Comparison of ENCODE assay signal across 11 cellular contexts in genomic region chr11:47257178-47257517, GRCh38. TPM values are rescaled to one million over a fixed set of nuclear protein-coding genes. Genes with fewer than 3 reads are reported as not detected.
DNase-seq lines count a peak whose midpoint lies in the region; ATAC-seq and TF ChIP-seq lines count a peak whose summit lies in the region.
"Had no signal": no experiment of that assay in that cellular context is flagged by ENCODE, and none has a peak within 500 bp of the region (broad histone marks: within the 10 kb centered on the region; RNA-seq: fewer than 3 reads in every experiment).

No MANE protein-coding gene starts in this region.

- peak overlapping the region; percentile 67 for H2BK120ac ChIP-seq in neuronal stem cell (ENCODE audit: low read depth, low read length)

- 58% methylated on average over 2 of the region's 2 CpGs for WGBS in esophagus muscularis mucosa
- WGBS in neuronal stem cell (ENCODE audit: extremely low coverage in 2 of 2, insufficient read length in 2 of 2, insufficient replicate concordance in 1 of 2), 2 donors, result no CpG with 5 or more reads among the region's 2 CpGs

- H3K27me3 ChIP-seq in left ventricle myocardium inferior (ENCODE audit: low read depth), result no peaks in the 10 kb centered on the region
- H3K27me3 ChIP-seq in esophagus muscularis mucosa, result no peaks in the 10 kb centered on the region
- H3K27me3 ChIP-seq in neuronal stem cell (ENCODE audit: control insufficient read depth in 3 of 3, insufficient read depth in 3 of 3, low read depth in 1 of 3, low read length in 3 of 3), result no peaks in the 10 kb centered on the region
- H3K27me3 ChIP-seq in vagina, result no peaks in the 10 kb centered on the region

- intact Hi-C loops in left ventricle myocardium inferior (cut with micrococcal nuclease) (no loop called here), left cardiac atrium (cut with DNase I) (loop anchor here (5.0 kb wide), 2 partner anchors 70 to 80 kb away; partner anchors contain the start of genes ARFGAP2 (in 1 of the 2) and PACSIN3 (in 1 of the 2)), esophagus muscularis mucosa (cut with DNase I) (no loop called here), vagina (cut with DNase I) (loop anchor here (5.0 kb wide), 2 partner anchors 40 to 80 kb away; partner anchors contain the start of gene ARFGAP2)

- no peak for ATAC-seq in left cardiac atrium

- H3K9me3 ChIP-seq in left ventricle myocardium inferior (replicated peaks), result no peaks in the 10 kb centered on the region
- no peaks in the 10 kb centered on the region for H3K9me3 ChIP-seq in esophagus muscularis mucosa
- no peaks in the 10 kb centered on the region for H3K9me3 ChIP-seq in neuronal stem cell (replicated peaks in 1 of 2; ENCODE audit: control insufficient read depth in 2 of 2, insufficient read depth in 1 of 2, low read depth in 1 of 2, low read length in 2 of 2)
- H3K9me3 ChIP-seq in vagina, result no peaks in the 10 kb centered on the region

- H3K36me3 ChIP-seq in left ventricle myocardium inferior (peaks cover 7% of the 10 kb centered on the region), esophagus muscularis mucosa (peaks cover 0 to 17% (median 5%) of the 10 kb centered on the region in 4 donors), neuronal stem cell (replicated peaks in 1 of 2; ENCODE audit: control insufficient read depth in 2 of 2, insufficient read depth in 2 of 2, low read length in 2 of 2) (peaks cover 0 to 4% of the 10 kb centered on the region in 2 donors), vagina (peaks cover 0 to 4% of the 10 kb centered on the region in 2 donors)

- H3K9ac ChIP-seq in neuronal stem cell (ENCODE audit: low read depth, low read length, poor library complexity), result peak overlapping the region; percentile 80

- H4K8ac ChIP-seq in neuronal stem cell (ENCODE audit: low read depth, low read length), result no peak overlapping the region

- peak overlapping the region; percentile 86 for H2AK5ac ChIP-seq in neuronal stem cell (ENCODE audit: low read depth, low read length)

- TF ChIP-seq POLR2A in esophagus muscularis mucosa (IDR thresholded peaks at IDR 0.05; ENCODE audit: low read depth), result no peak
- TF ChIP-seq POLR2A in vagina (IDR thresholded peaks at IDR 0.05), result no peak

- peaks cover 5% of the 10 kb centered on the region for H3K79me1 ChIP-seq in neuronal stem cell (ENCODE audit: low read depth, low read length)

- peak overlapping the region; percentile 18 for H3K4ac ChIP-seq in neuronal stem cell (ENCODE audit: low read length)

- peak overlapping the region; percentile 64 for H2BK15ac ChIP-seq in neuronal stem cell (ENCODE audit: low read length)

- DNase-seq in left ventricle myocardium inferior (no peak), left cardiac atrium (no peak), esophagus muscularis mucosa (ENCODE audit: extremely low spot score) (no peak), neuronal stem cell (ENCODE audit: low spot score) (no peak), vagina (ENCODE audit: extremely low spot score in 2 of 2) (no peak), T-helper 2 cell (no peak), hippocampal formation (lab: John Stamatoyannopoulos, UW) (no peak)
- DNase-seq in stimulated activated CD4-positive, alpha-beta T cell treated with anti-CD3 and anti-CD28 coated beads, Interleukin-4, amount 100 ng/mL, for 1 hour, result no peak
- DNase-seq: activated CD4-positive, alpha-beta memory T cell treated with anti-CD3 and anti-CD28 coated beads, Interleukin-2, amount 10 ng/mL, durations not matched to agents 7 days and 5 days; amniotic stem cell; MM.1S had no signal

- H4K91ac ChIP-seq in neuronal stem cell (ENCODE audit: low read depth, low read length, poor library complexity), result no peak overlapping the region

- peak overlapping the region; percentile 64 for H3K4me3 ChIP-seq in left ventricle myocardium inferior
- peak overlapping the region; percentile 41 to 53 (median 45) for H3K4me3 ChIP-seq in esophagus muscularis mucosa
- peak overlapping the region in 1 of 2 donors; percentile 33 for H3K4me3 ChIP-seq in neuronal stem cell (ENCODE audit: low read length in 2 of 2)
- H3K4me3 ChIP-seq in vagina, result peak overlapping the region; percentile 36 to 42

- H3K23ac ChIP-seq in neuronal stem cell (ENCODE audit: low read depth, low read length, poor library complexity), result no peak overlapping the region

- no peak for TF ChIP-seq EP300 in esophagus muscularis mucosa (IDR thresholded peaks at IDR 0.05)

- peak overlapping the region; percentile 97 for H2BK5ac ChIP-seq in neuronal stem cell (ENCODE audit: low read length)

- H3K4me1 ChIP-seq in left ventricle myocardium inferior (peaks cover 73% of the 10 kb centered on the region), esophagus muscularis mucosa (peaks cover 58 to 65% (median 62%) of the 10 kb centered on the region in 4 donors), neuronal stem cell (ENCODE audit: control insufficient read depth in 2 of 2, insufficient read depth in 1 of 2, low read depth in 1 of 2, low read length in 2 of 2) (peaks cover 13 to 27% of the 10 kb centered on the region in 2 donors), vagina (peaks cover 68% of the 10 kb centered on the region)

- no peak overlapping the region for H3K14ac ChIP-seq in neuronal stem cell (ENCODE audit: low read length)

- no peak overlapping the region for H2BK12ac ChIP-seq in neuronal stem cell (ENCODE audit: low read length)

- peak overlapping the region; percentile 57 for H3K4me2 ChIP-seq in neuronal stem cell (ENCODE audit: insufficient read depth, low read length, poor library complexity, severe bottlenecking)

- peak overlapping the region; percentile 91 for H3K18ac ChIP-seq in neuronal stem cell (ENCODE audit: low read length)

- TF ChIP-seq CTCF in left ventricle myocardium inferior (IDR thresholded peaks at IDR 0.05; ENCODE audit: borderline replicate concordance), result no peak
- no peak for TF ChIP-seq CTCF in esophagus muscularis mucosa (IDR thresholded peaks at IDR 0.05)
- TF ChIP-seq CTCF in vagina (IDR thresholded peaks at IDR 0.05), result no peak

- peak overlapping the region; percentile 85 for H3K27ac ChIP-seq in left ventricle myocardium inferior (replicated peaks)
- H3K27ac ChIP-seq in esophagus muscularis mucosa (replicated peaks in 1 of 4), result peak overlapping the region; percentile 72 to 81 (median 73)
- H3K27ac ChIP-seq in neuronal stem cell (replicated peaks; ENCODE audit: low read length), result peak overlapping the region; percentile 79
- H3K27ac ChIP-seq in vagina, result peak overlapping the region; percentile 85

- peak overlapping the region; percentile 92 for H2AFZ ChIP-seq in neuronal stem cell (ENCODE audit: low read length)

RNA-seq across cellular contexts. Expression of gene NR1H3, which starts 0.6 kb away (rescaled TPM):
- 11.7 TPM for total RNA-seq in left ventricle myocardium inferior
- total RNA-seq in left cardiac atrium, result 10 to 100 TPM; 18.2 to 44.9 TPM
- total RNA-seq in esophagus muscularis mucosa, result 10 to 100 TPM; 14.5 to 26.2 (median 18.1) TPM
- 13.8 TPM for polyA plus RNA-seq in neuronal stem cell (2013, experiment 1 of 2)
- polyA plus RNA-seq in neuronal stem cell (2013, experiment 2 of 2), result 13.5 TPM
- total RNA-seq in vagina, result 60.9 TPM

RNA-seq across cellular contexts. Expression of gene ACP2, which starts 8.5 kb away (rescaled TPM):
- 17.7 TPM for total RNA-seq in left ventricle myocardium inferior
- 10 to 100 TPM; 25.1 to 26.2 TPM for total RNA-seq in left cardiac atrium
- 10 to 100 TPM; 19.5 to 42.7 (median 28.6) TPM for total RNA-seq in esophagus muscularis mucosa
- polyA plus RNA-seq in neuronal stem cell (2013, experiment 1 of 2), result 14.9 TPM
- polyA plus RNA-seq in neuronal stem cell (2013, experiment 2 of 2), result 16.5 TPM
- total RNA-seq in vagina, result 54.8 TPM

RNA-seq across cellular contexts. Expression of gene MADD, which starts 12.8 kb away (rescaled TPM):
- 40.9 TPM for total RNA-seq in left ventricle myocardium inferior
- 10 to 100 TPM; 29.5 to 37.0 TPM for total RNA-seq in left cardiac atrium
- total RNA-seq in esophagus muscularis mucosa, result 10 to 100 TPM; 27.8 to 35.4 (median 32.7) TPM
- 21.0 TPM for polyA plus RNA-seq in neuronal stem cell (2013, experiment 1 of 2)
- 16.1 TPM for polyA plus RNA-seq in neuronal stem cell (2013, experiment 2 of 2)
- 56.5 TPM for total RNA-seq in vagina

RNA-seq across cellular contexts. Expression of gene DDB2, which starts 42.4 kb away (rescaled TPM):
- total RNA-seq in left ventricle myocardium inferior, result 8.7 TPM
- total RNA-seq in left cardiac atrium, result 10 to 100 TPM; 10.4 to 10.8 TPM
- 10 to 100 TPM; 22.6 to 37.8 (median 25.4) TPM for total RNA-seq in esophagus muscularis mucosa
- polyA plus RNA-seq in neuronal stem cell (2013, experiment 1 of 2), result 96.5 TPM
- polyA plus RNA-seq in neuronal stem cell (2013, experiment 2 of 2), result 91.1 TPM
- 42.2 TPM for total RNA-seq in vagina

Comparison
In these comparisons a context has a peak if more than half of its experiments do, and no peak if none do; other contexts are left out.
1. intact Hi-C loops: an anchor here in left cardiac atrium (5.0 kb wide) and vagina (5.0 kb wide); none called in left ventricle myocardium inferior and esophagus muscularis mucosa.